20 cellular contexts compared by ENCODE assay signal in genomic region chr11:87840786-87841185, GRCh38.
A peak's percentile ranks its signal among the peaks of the same experiment; 100 is the strongest.
DNase-seq lines count a peak whose midpoint lies in the region; ATAC-seq and TF ChIP-seq lines count a peak whose summit lies in the region.
"Had no signal": no experiment of that assay in that cellular context is flagged by ENCODE, and none has a peak within 500 bp of the region (broad histone marks: within the 10 kb centered on the region; RNA-seq: fewer than 3 reads in every experiment).

No MANE protein-coding gene starts in this region.

- no peaks in the 10 kb centered on the region for H4K20me1 ChIP-seq in mammary epithelial cell (ENCODE audit: insufficient read depth, low read length)

- no peak overlapping the region for H3K23ac ChIP-seq in mesendoderm (ENCODE audit: low read length)

- no peak overlapping the region for H3K27ac Mint-ChIP-seq in MCF 10A (ENCODE audit: low read depth, unreplicated experiment)
- no peak overlapping the region for H3K27ac Mint-ChIP-seq in T-cell
- H3K27ac Mint-ChIP-seq: B cell; CD8-positive, alpha-beta T cell had no signal

- H3K27me3 Mint-ChIP-seq in MCF 10A (ENCODE audit: insufficient read depth, unreplicated experiment) (no peaks in the 10 kb centered on the region), T-cell (no peaks in the 10 kb centered on the region)
- H3K27me3 Mint-ChIP-seq: B cell had no signal

- no peak overlapping the region for H2BK5ac ChIP-seq in mesendoderm (ENCODE audit: low read length)

- H3K9ac ChIP-seq in mammary epithelial cell (ENCODE audit: insufficient read depth, low read length) (no peak overlapping the region), mesendoderm (ENCODE audit: low read length) (no peak overlapping the region)

- H3K9me3 ChIP-seq in mammary epithelial cell (replicated peaks; ENCODE audit: insufficient read depth, low read length) (no peaks in the 10 kb centered on the region), Peyer's patch (no peaks in the 10 kb centered on the region)
- H3K9me3 ChIP-seq: Caco-2, SJSA1 had no signal

- no peak overlapping the region for H2AFZ ChIP-seq in mammary epithelial cell (ENCODE audit: low read depth, low read length)

- H3K27me3 ChIP-seq in mammary epithelial cell (ENCODE audit: insufficient read depth, low read length) = no peaks in the 10 kb centered on the region
- H3K27me3 ChIP-seq in mesendoderm (ENCODE audit: insufficient read depth, low read length, poor library complexity) = no peaks in the 10 kb centered on the region
- H3K27me3 ChIP-seq in Peyer's patch = no peaks in the 10 kb centered on the region
- H3K27me3 ChIP-seq: SJSA1 had no signal

- no peak overlapping the region for H2AK5ac ChIP-seq in mesendoderm (ENCODE audit: low read length)

- WGBS in mammary epithelial cell (ENCODE audit: low coverage, missing lambda C conversion rate) = 27% methylated on average over 1 of the region's 1 CpG
- no CpG with 5 or more reads among the region's 1 CpG for WGBS in mesendoderm (ENCODE audit: extremely low coverage, insufficient coverage, low lambda C conversion rate)

- H3K79me1 ChIP-seq in mesendoderm (ENCODE audit: low read length) = no peaks in the 10 kb centered on the region

- dilution Hi-C loops in mammary epithelial cell (cut with HindIII; ENCODE audit: low sequenced_read_pairs) = no loop called here

- H3K36me3 Mint-ChIP-seq in MCF 10A (ENCODE audit: insufficient read depth, unreplicated experiment) = no peaks in the 10 kb centered on the region
- no peaks in the 10 kb centered on the region for H3K36me3 Mint-ChIP-seq in T-cell
- H3K36me3 Mint-ChIP-seq: CD8-positive, alpha-beta T cell had no signal

- no peak for TF ChIP-seq POLR2A in Peyer's patch (IDR thresholded peaks at IDR 0.05)

- H3K4me1 Mint-ChIP-seq in MCF 10A (ENCODE audit: insufficient read depth, unreplicated experiment) = no peaks in the 10 kb centered on the region
- no peaks in the 10 kb centered on the region for H3K4me1 Mint-ChIP-seq in T-cell
- H3K4me1 Mint-ChIP-seq: B cell had no signal

- H3K36me3 ChIP-seq in mammary epithelial cell (ENCODE audit: insufficient read depth, low read length) = no peaks in the 10 kb centered on the region
- no peaks in the 10 kb centered on the region for H3K36me3 ChIP-seq in mesendoderm (ENCODE audit: control insufficient read depth, insufficient read depth, low read length)
- H3K36me3 ChIP-seq in Peyer's patch = no peaks in the 10 kb centered on the region
- H3K36me3 ChIP-seq: SJSA1 had no signal

- intact Hi-C loops in mammary epithelial cell (cut with micrococcal nuclease) = no loop called here
- intact Hi-C loops in MCF 10A (cut with micrococcal nuclease) = no loop called here

- no peak overlapping the region for H3K4ac ChIP-seq in mesendoderm (ENCODE audit: low read depth, low read length)

- H3K18ac ChIP-seq in mesendoderm (ENCODE audit: low read length) = no peak overlapping the region

- H4K8ac ChIP-seq in mesendoderm (ENCODE audit: low read depth, low read length) = no peak overlapping the region

- no TSS peak for BruUV-seq in mammary epithelial cell (replicated peaks; lab: Mats Ljungman, UMichigan)
- no TSS peak for BruUV-seq in MCF 10A (replicated peaks; lab: Mats Ljungman, UMichigan)

- CTCF ChIA-PET in mammary epithelial cell (lab: Charles Lee; ENCODE audit: low non-redundant PET) = no interaction called here
- CTCF ChIA-PET in MCF 10A (lab: Yijun Ruan, JAX) = interaction anchor here (0.5 to 1.1 kb wide), 2 partner anchors 9 to 11 kb away, joined by 3 to 4 read pairs; no protein-coding TSS in a partner anchor
- CTCF ChIA-PET in T-cell (lab: Charles Lee) = no interaction called here

- H3K4me2 ChIP-seq in mammary epithelial cell (ENCODE audit: insufficient read depth, low read depth, low read length) (no peak overlapping the region), mesendoderm (ENCODE audit: low read length) (no peak overlapping the region)

- POLR2A ChIA-PET in MCF 10A (lab: Yijun Ruan, JAX) = no interaction called here
- POLR2A ChIA-PET in T-cell (lab: Charles Lee) = no interaction called here

- H3K79me2 ChIP-seq in mammary epithelial cell (ENCODE audit: insufficient read depth, low read length) = no peaks in the 10 kb centered on the region
- H3K79me2 ChIP-seq in mesendoderm (ENCODE audit: control insufficient read depth, insufficient read depth, low read length) = no peaks in the 10 kb centered on the region

- H3K9me3 Mint-ChIP-seq in MCF 10A (ENCODE audit: unreplicated experiment) (peaks cover 7% of the 10 kb centered on the region), T-cell (peaks cover 0 to 6% (median 4%) of the 10 kb centered on the region in 3 donors)

- no peak for TF ChIP-seq CTCF in mammary epithelial cell (conservative IDR thresholded peaks at IDR 0.05 in 1 of 2, IDR thresholded peaks at IDR 0.05 in 1 of 2; ENCODE audit: extremely low read depth in 1 of 2, insufficient read depth in 1 of 2, low read depth in 1 of 2, low read length in 2 of 2)
- TF ChIP-seq CTCF in MCF 10A (IDR thresholded peaks at IDR 0.05; ENCODE audit: unreplicated experiment) = no peak
- TF ChIP-seq CTCF in epithelial cell of esophagus (IDR thresholded peaks at IDR 0.05; ENCODE audit: insufficient read depth, low read depth, low read length, missing control alignments) = no peak
- no peak for TF ChIP-seq CTCF in Peyer's patch (IDR thresholded peaks at IDR 0.05)

- no peak overlapping the region for H4K5ac ChIP-seq in mesendoderm (ENCODE audit: low read length)

- H3K27ac ChIP-seq in mammary epithelial cell (ENCODE audit: insufficient read depth, low read depth, low read length) = no peak overlapping the region
- no peak overlapping the region for H3K27ac ChIP-seq in mesendoderm (ENCODE audit: low read depth, low read length)
- H3K27ac ChIP-seq in Peyer's patch = no peak overlapping the region
- H3K27ac ChIP-seq: 22Rv1, C4-2B, SJSA1 had no signal

- no peaks in the 10 kb centered on the region for H3K4me1 ChIP-seq in mammary epithelial cell (ENCODE audit: insufficient read depth, low read length)
- no peaks in the 10 kb centered on the region for H3K4me1 ChIP-seq in mesendoderm (ENCODE audit: control insufficient read depth, low read depth, low read length)
- no peaks in the 10 kb centered on the region for H3K4me1 ChIP-seq in Peyer's patch
- H3K4me1 ChIP-seq: Caco-2, SJSA1 had no signal

- in situ Hi-C loops in mammary epithelial cell (cut with MboI; ENCODE audit: low sequenced_read_pairs in 2 of 2) = no loop called here

- no peak overlapping the region for H3K4me3 ChIP-seq in mammary epithelial cell (replicated peaks in 1 of 3; ENCODE audit: insufficient read depth in 1 of 3, low read depth in 2 of 3, low read length in 3 of 3)
- no peak overlapping the region for H3K4me3 ChIP-seq in epithelial cell of esophagus (ENCODE audit: low read length)
- no peak overlapping the region for H3K4me3 ChIP-seq in mesendoderm (ENCODE audit: low read length)
- H3K4me3 ChIP-seq in Peyer's patch = no peak overlapping the region
- H3K4me3 ChIP-seq: SJSA1 had no signal

- DNase-seq in mammary epithelial cell = peak; percentile 16
- no peak for DNase-seq in MCF 10A (ENCODE audit: unreplicated experiment)
- peak; percentile 57 for DNase-seq in epithelial cell of esophagus (ENCODE audit: low read depth)
- DNase-seq in mesendoderm = peak; percentile 26
- no peak for DNase-seq in NCI-H748 treated with DMSO at 0.1 percent for 48 hours (lab: John Stamatoyannopoulos, UW)
- DNase-seq in Peyer's patch = no peak
- no peak for DNase-seq in NCI-H226
- no peak for DNase-seq in T-cell
- DNase-seq: Caco-2; CD8-positive, alpha-beta T cell; KBM-7; MM.1S; NCI-H1694; NCI-H2029 treated with DMSO at 0.1 percent for 48 hours; NCI-H526 treated with DMSO at 0.1 percent for 48 hours had no signal

- no peak overlapping the region for H2BK120ac ChIP-seq in mesendoderm (ENCODE audit: low read depth, low read length)

- H3K4me3 Mint-ChIP-seq in MCF 10A (ENCODE audit: unreplicated experiment) (no peak overlapping the region), T-cell (no peak overlapping the region)
- H3K4me3 Mint-ChIP-seq: B cell; CD8-positive, alpha-beta T cell had no signal

- no peak for ATAC-seq in T-cell (replicated peaks in 1 of 4)
- ATAC-seq: CD8-positive, alpha-beta T cell; Right ventricle myocardium inferior had no signal

- no peak overlapping the region for H2BK15ac ChIP-seq in mesendoderm (replicated peaks; ENCODE audit: low read depth)

- H3K56ac ChIP-seq in mesendoderm (ENCODE audit: low read length) = no peak overlapping the region

Comparison
In these comparisons a context has a peak if more than half of its experiments do, and no peak if none do; other contexts are left out.
1. DNase-seq: peak in mammary epithelial cell (single experiment), epithelial cell of esophagus (single experiment) and mesendoderm (single experiment); none in MCF 10A (single experiment), NCI-H748 treated with DMSO at 0.1 percent for 48 hours (single experiment), Peyer's patch (0 of 3), NCI-H226 (single experiment) and T-cell (0 of 34).